10 cellular contexts compared by ENCODE assay signal in the genomic region with DNA sequence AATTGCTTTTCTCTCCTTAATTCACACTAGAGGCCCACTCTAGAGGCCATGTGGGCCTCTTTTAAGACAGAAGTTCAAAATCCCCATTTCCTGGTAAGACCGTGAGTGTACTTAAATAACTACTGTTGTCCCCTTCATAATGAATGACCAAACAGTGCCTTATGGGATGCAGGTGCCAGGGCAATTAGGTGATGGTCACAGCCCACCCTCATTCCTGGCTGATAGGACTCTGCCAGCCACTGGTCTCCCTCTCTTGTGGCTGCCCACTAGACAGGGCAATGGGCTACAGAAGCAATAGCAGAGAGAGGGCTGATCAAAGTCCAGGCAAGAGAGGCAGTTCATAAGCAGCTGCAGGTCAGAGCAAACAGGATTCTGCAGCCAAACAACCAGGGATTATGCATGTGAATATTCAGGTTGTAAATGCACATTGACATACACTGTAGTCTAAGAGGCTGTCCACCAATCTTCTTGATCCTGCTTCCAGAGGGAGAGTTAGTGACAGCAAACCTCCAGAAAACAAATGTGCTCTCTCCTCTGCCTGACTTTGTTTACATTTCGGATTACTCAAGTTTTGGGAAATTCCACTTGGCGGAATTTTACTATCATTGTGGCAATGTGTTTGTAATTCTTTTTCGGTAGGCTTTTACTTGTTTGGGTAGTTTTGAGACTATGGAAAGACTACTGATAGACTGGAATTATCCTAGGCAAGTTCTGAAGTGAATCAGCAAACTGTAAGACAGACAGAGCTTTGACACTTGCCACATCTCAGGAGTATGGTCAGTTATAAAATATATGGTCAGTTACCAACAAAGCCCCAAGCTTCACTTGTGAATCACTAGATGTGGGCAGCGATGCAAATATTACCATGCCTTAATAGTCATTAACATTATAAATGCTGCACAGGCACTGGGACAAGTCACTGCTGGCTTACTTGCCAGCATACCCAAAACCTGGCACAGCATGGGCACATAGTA. TPM values are rescaled to one million over a fixed set of nuclear protein-coding genes. Genes with fewer than 3 reads are reported as not detected.
DNase-seq lines count a peak whose midpoint lies in the region; ATAC-seq and TF ChIP-seq lines count a peak whose summit lies in the region.
"Had no signal": no experiment of that assay in that cellular context is flagged by ENCODE, and none has a peak within 500 bp of the region (broad histone marks: within the 10 kb centered on the region; RNA-seq: fewer than 3 reads in every experiment).

No MANE protein-coding gene starts in this region.

- TF ChIP-seq CTCF in WTC11 (IDR thresholded peaks at IDR 0.05) (no peak), stomach (IDR thresholded peaks at IDR 0.05) (no peak), gastrocnemius medialis (IDR thresholded peaks at IDR 0.05 in 4 of 5, conservative IDR thresholded peaks at IDR 0.05 in 1 of 5) (no peak)

- in situ Hi-C loops in HAP-1 (cut with MboI; ENCODE audit: low sequenced_read_pairs) (no loop called here), gastrocnemius medialis (cut with MboI; ENCODE audit: low sequenced_read_pairs in 4 of 4) (no loop called here)

- no peaks in the 10 kb centered on the region for H3K9me3 ChIP-seq in HAP-1
- no peaks in the 10 kb centered on the region for H3K9me3 ChIP-seq in stomach
- no peaks in the 10 kb centered on the region for H3K9me3 ChIP-seq in gastrocnemius medialis

- H3K4me3 ChIP-seq in HAP-1 (no peak overlapping the region), stomach (no peak overlapping the region), gastrocnemius medialis (no peak overlapping the region)
- H3K4me3 ChIP-seq: K562 had no signal

- TF ChIP-seq EP300 in stomach (IDR thresholded peaks at IDR 0.05), result no peak

- intact Hi-C loops in stomach (cut with DNase I; ENCODE audit: low total_unique reads) (no loop called here), gastrocnemius medialis (cut with DNase I; ENCODE audit: low total_unique reads) (no loop called here)

- no peak overlapping the region for H3K4me3 Mint-ChIP-seq in WTC11

- H3K27ac Mint-ChIP-seq in WTC11, result peak overlapping the region; percentile 57; the same call in 1 of the 2 replicates

- H3K4me1 ChIP-seq in HAP-1 (peaks cover 30% of the 10 kb centered on the region), stomach (peaks cover 52 to 100% (median 76%) of the 10 kb centered on the region in 4 donors), gastrocnemius medialis (peaks cover 6 to 7% of the 10 kb centered on the region in 2 donors)

- POLR2A ChIA-PET in WTC11 (lab: Charles Lee), result interaction anchor here (1.2 kb wide), 1 partner anchor 11 kb away, joined by 3 read pairs; no protein-coding TSS in a partner anchor

- WGBS in stomach, 5 donors, result 38 to 47% (median 45%) methylated on average over 5 of the region's 5 CpGs

- no peak for TF ChIP-seq POLR2A in stomach (IDR thresholded peaks at IDR 0.05)
- TF ChIP-seq POLR2A in gastrocnemius medialis (IDR thresholded peaks at IDR 0.05), result no peak

- no peaks in the 10 kb centered on the region for H3K27me3 Mint-ChIP-seq in WTC11 (ENCODE audit: low read depth)

- H3K36me3 Mint-ChIP-seq in WTC11, result no peaks in the 10 kb centered on the region

- DNase-seq in HAP-1 (ENCODE audit: low spot score in 2 of 2) (peak; percentile 52 to 80), WTC11 (ENCODE audit: low spot score) (no peak), glomerular visceral epithelial cell (ENCODE audit: extremely low spot score) (peak; percentile 67), stomach (no peak), gastrocnemius medialis (no peak), 8988T (no peak), RPMI8226 (no peak), mesenteric fat pad (ENCODE audit: low spot score) (no peak)
- DNase-seq: activated T-cell treated with anti-CD3 and anti-CD28 coated beads, Interleukin-2, amount 50 U/mL, for 1 hour had no signal

- H3K36me3 ChIP-seq in HAP-1 (replicated peaks) (no peaks in the 10 kb centered on the region), stomach (no peaks in the 10 kb centered on the region), gastrocnemius medialis (no peaks in the 10 kb centered on the region)

- peak overlapping the region; percentile 54 to 84 (median 58) for H3K27ac ChIP-seq in stomach
- no peak overlapping the region for H3K27ac ChIP-seq in gastrocnemius medialis

- peaks cover 40% of the 10 kb centered on the region for H3K4me1 Mint-ChIP-seq in WTC11

- CTCF ChIA-PET in WTC11 (lab: Charles Lee), result no interaction called here

- no peaks in the 10 kb centered on the region for H3K9me3 Mint-ChIP-seq in WTC11

- no peaks in the 10 kb centered on the region for H3K27me3 ChIP-seq in HAP-1 (ENCODE audit: low read depth)
- no peaks in the 10 kb centered on the region for H3K27me3 ChIP-seq in stomach
- H3K27me3 ChIP-seq in gastrocnemius medialis, result no peaks in the 10 kb centered on the region

- ATAC-seq in WTC11, result no peak; the same call in 1 of the 2 replicates
- ATAC-seq in gastrocnemius medialis, result no peak
- ATAC-seq: K562 had no signal

TF ChIP-seq in WTC11, 78 proteins besides CTCF, POLR2A, EP300 and RAD21:
- TF ChIP-seq GABPB1 (CRISPR knock-in tag; IDR thresholded peaks at IDR 0.05) (peak; percentile 70), ZNF121 (CRISPR knock-in tag; IDR thresholded peaks at IDR 0.05) (no peak)
- TF ChIP-seq, protein P1, sequence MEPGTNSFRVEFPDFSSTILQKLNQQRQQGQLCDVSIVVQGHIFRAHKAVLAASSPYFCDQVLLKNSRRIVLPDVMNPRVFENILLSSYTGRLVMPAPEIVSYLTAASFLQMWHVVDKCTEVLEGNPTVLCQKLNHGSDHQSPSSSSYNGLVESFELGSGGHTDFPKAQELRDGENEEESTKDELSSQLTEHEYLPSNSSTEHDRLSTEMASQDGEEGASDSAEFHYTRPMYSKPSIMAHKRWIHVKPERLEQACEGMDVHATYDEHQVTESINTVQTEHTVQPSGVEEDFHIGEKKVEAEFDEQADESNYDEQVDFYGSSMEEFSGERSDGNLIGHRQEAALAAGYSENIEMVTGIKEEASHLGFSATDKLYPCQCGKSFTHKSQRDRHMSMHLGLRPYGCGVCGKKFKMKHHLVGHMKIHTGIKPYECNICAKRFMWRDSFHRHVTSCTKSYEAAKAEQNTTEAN (CRISPR knock-in tag; IDR thresholded peaks at IDR 0.05), result no peak
TF ChIP-seq in WTC11: peak in this region for 1.

RNA-seq across cellular contexts. Expression of a gene that starts 12.8 kb away (rescaled TPM):
- total RNA-seq in WTC11 (2021), result 39.9 to 44.8 TPM (median 41.3 TPM) in 3 replicates
- total RNA-seq in stomach, result 100 to 1,000 TPM in 4 of 5 donors, 10 to 100 TPM in 1; 73.2 to 644 (median 172) TPM
- polyA plus RNA-seq in stomach, result 10 to 100 TPM in 2 of 3 donors, 1 to 10 TPM in 1; 7.0 to 12.1 (median 10.2) TPM
- 10 to 100 TPM in 2 of 4 donors, 1 to 10 TPM in 2; 7.3 to 22.9 (median 13.0) TPM for total RNA-seq in gastrocnemius medialis
- 13.6 TPM for total RNA-seq in mesenteric fat pad
- polyA plus RNA-seq: K562 had no signal

Comparison
In these comparisons a context has a peak if more than half of its experiments do, and no peak if none do; other contexts are left out.
1. DNase-seq: peak in HAP-1 (2 of 2) and glomerular visceral epithelial cell (single experiment); none in WTC11 (single experiment), stomach (single experiment), gastrocnemius medialis (0 of 2), 8988T (single experiment), RPMI8226 (single experiment) and mesenteric fat pad (single experiment).
2. H3K27ac ChIP-seq: peak in stomach (5 of 5); none in gastrocnemius medialis (0 of 4).